34 cellular contexts compared by ENCODE assay signal in the genomic region with DNA sequence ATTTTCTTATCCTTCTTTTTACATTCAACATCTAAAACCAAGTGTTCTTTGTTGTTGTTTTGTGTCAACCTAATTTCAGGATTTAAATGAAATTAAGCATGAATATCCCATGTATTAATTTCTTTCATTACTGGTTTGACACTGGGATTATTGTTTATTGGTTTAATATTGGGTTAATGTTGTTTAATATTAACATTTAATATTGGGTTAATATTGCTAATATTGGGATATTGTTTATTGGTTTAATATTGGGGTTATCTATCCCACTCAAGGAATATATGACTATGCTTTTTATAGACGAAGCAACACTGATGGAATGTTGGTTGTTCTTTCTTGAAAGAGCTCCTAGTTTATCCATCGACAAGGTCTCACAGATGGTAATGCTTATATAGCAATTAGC. TPM values are rescaled to one million over a fixed set of nuclear protein-coding genes. Genes with fewer than 3 reads are reported as not detected.
"Had no signal": no experiment of that assay in that cellular context is flagged by ENCODE, and none has a peak within 500 bp of the region (broad histone marks: within the 10 kb centered on the region; RNA-seq: fewer than 3 reads in every experiment).

No MANE protein-coding gene starts in this region.

- H3K36me3 ChIP-seq: ascending aorta, cardiac muscle cell had no signal

- H3K27ac ChIP-seq: ascending aorta, cardiac muscle cell, VCaP had no signal

- FAIRE-seq: bronchial epithelial cell, TTC549 had no signal

- ATAC-seq: activated CD4-positive, alpha-beta T cell treated with anti-CD3 and anti-CD28 coated beads for 36 hours; activated CD4-positive, CD25-positive, alpha-beta regulatory T cell treated with anti-CD3 and anti-CD28 coated beads, Interleukin-2, amount 50 U/mL, for 24 hours; activated CD8-positive, alpha-beta memory T cell treated with anti-CD3 and anti-CD28 coated beads, Interleukin-2, amount 10 ng/mL, durations not matched to agents 7 days and 5 days; activated CD8-positive, alpha-beta T cell treated with anti-CD3 and anti-CD28 coated beads, Interleukin-2, amount 10 ng/mL, durations not matched to agents 7 days and 5 days; activated naive CD8-positive, alpha-beta T cell treated with anti-CD3 and anti-CD28 coated beads, Interleukin-2, amount 50 U/mL, for 24 hours; T-cell; T-helper 17 cell had no signal

- H3K4me3 ChIP-seq: ascending aorta, cardiac muscle cell had no signal

- DNase-seq: activated CD4-positive, alpha-beta memory T cell treated with anti-CD3 and anti-CD28 coated beads, Interleukin-2, amount 10 ng/mL, durations not matched to agents 7 days and 5 days; activated CD4-positive, alpha-beta T cell treated with anti-CD3 and anti-CD28 coated beads for 1 hour; activated CD4-positive, alpha-beta T cell treated with anti-CD3 and anti-CD28 coated beads for 36 hours; activated CD4-positive, alpha-beta T cell treated with anti-CD3 and anti-CD28 coated beads for 48 hours; activated CD4-positive, alpha-beta T cell treated with anti-CD3 and anti-CD28 coated beads, Interleukin-2, amount 10 ng/mL, durations not matched to agents 7 days and 5 days; activated CD4-positive, alpha-beta T cell treated with anti-CD3 and anti-CD28 coated beads, Interleukin-2, amount 50 U/mL, for 48 hours; activated CD4-positive, CD25-positive, alpha-beta regulatory T cell; activated CD8-positive, alpha-beta memory T cell treated with anti-CD3 and anti-CD28 coated beads for 24 hours; activated CD8-positive, alpha-beta memory T cell treated with anti-CD3 and anti-CD28 coated beads, Interleukin-2, amount 10 ng/mL, durations not matched to agents 7 days and 5 days; activated CD8-positive, alpha-beta memory T cell treated with anti-CD3 and anti-CD28 coated beads, Interleukin-2, amount 50 U/mL, for 48 hours; activated CD8-positive, alpha-beta T cell treated with anti-CD3 and anti-CD28 coated beads, Interleukin-2, amount 10 ng/mL, durations not matched to agents 7 days and 5 days; activated effector memory CD4-positive, alpha-beta T cell treated with Interleukin-2 at 50 U/mL for 16 hours; activated gamma-delta T cell; activated naive CD4-positive, alpha-beta T cell treated with anti-CD3 and anti-CD28 coated beads, Interleukin-2, amount 10 ng/mL, durations not matched to agents 7 days and 5 days; activated naive CD4-positive, alpha-beta T cell treated with Interleukin-2 at 50 U/mL for 16 hours; activated naive CD8-positive, alpha-beta T cell treated with anti-CD3 and anti-CD28 coated beads, Interleukin-2, amount 10 ng/mL, durations not matched to agents 7 days and 5 days; activated naive CD8-positive, alpha-beta T cell treated with anti-CD3 and anti-CD28 coated beads, Interleukin-2, amount 50 U/mL, for 24 hours; activated T-cell treated with anti-CD3 and anti-CD28 coated beads, Interleukin-2, amount 50 U/mL, for 24 hours; activated T-cell treated with anti-CD3 and anti-CD28 coated beads, Interleukin-2, amount 50 U/mL, for 48 hours; amygdala; anterior cingulate cortex; caudate nucleus; cerebellar nuclear complex; T-cell; T-helper 17 cell had no signal

- H3K27me3 ChIP-seq: ascending aorta, cardiac muscle cell had no signal

- H3K4me1 ChIP-seq: ascending aorta had no signal

RNA-seq across cellular contexts. Expression of gene TMPRSS12, which starts 45.9 kb away (rescaled TPM):
- total RNA-seq: activated CD4-positive, alpha-beta memory T cell treated with anti-CD3 and anti-CD28 coated beads, Interleukin-2, amount 10 ng/mL, durations not matched to agents 7 days and 5 days; activated CD4-positive, alpha-beta T cell treated with anti-CD3 and anti-CD28 coated beads for 36 hours; activated CD4-positive, alpha-beta T cell treated with anti-CD3 and anti-CD28 coated beads, Interleukin-2, amount 10 ng/mL, durations not matched to agents 7 days and 5 days; activated CD8-positive, alpha-beta memory T cell treated with anti-CD3 and anti-CD28 coated beads, Interleukin-2, amount 10 ng/mL, durations not matched to agents 7 days and 5 days; activated CD8-positive, alpha-beta T cell treated with anti-CD3 and anti-CD28 coated beads, Interleukin-2, amount 10 ng/mL, durations not matched to agents 7 days and 5 days; activated naive CD8-positive, alpha-beta T cell treated with anti-CD3 and anti-CD28 coated beads, Interleukin-2, amount 10 ng/mL, durations not matched to agents 7 days and 5 days; activated T-helper 2 cell treated with anti-CD3 and anti-CD28 coated beads, Interferon-gamma antibody, Interleukin-2, Interleukin-4, amounts not matched to agents 10 μg/mL and 5 μg/mL and 100 μg/mL, durations not matched to agents 14 hours and 24 hours and 36 hours; ascending aorta; bronchial epithelial cell; cardiac muscle cell; T-cell; T-helper 1 cell treated with Interleukin-12 subunit alpha and Interleukin-12 subunit beta and Interleukin-4 antibody, amounts not matched to agents 30 ng/mL and 1 ng/mL, for 36 hours; T-helper 17 cell; T-helper 2 cell treated with Interferon-gamma antibody and Interleukin-4, amounts not matched to agents 100 ng/mL and 5 ng/mL, for 36 hours had no signal
- polyA plus RNA-seq: cardiac muscle cell had no signal
